ENCODE assay signal across 14 cellular contexts in the genomic region with DNA sequence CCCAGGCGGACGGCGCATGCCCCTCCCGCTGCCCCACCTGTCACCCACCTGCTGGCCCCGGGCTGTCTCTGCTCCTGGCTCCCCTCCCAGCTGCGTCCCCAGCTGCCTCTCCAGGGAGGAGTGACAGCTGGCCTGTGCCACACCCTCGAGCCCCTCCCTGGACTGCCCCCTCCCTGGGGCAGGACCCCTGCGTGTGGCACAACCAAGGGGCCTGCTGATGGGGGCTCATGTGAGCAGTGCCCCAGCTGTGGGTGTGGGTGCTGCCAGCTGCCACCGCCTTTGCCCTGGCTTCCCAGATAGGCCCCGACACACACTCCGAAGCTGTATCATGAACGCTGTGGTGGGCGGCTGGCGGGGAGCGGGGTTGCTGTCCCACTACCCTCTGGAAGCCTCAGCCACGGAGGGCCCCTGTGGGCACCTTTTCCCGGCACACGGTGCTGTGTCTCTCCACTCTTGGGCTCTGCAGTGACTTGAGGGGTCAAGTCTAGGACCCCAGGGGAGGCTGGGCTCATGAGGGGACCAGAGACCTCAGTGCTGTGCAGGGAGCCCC. TPM values are rescaled to one million over a fixed set of nuclear protein-coding genes. Genes with fewer than 3 reads are reported as not detected.
A peak's percentile ranks its signal among the peaks of the same experiment; 100 is the strongest.
DNase-seq lines count a peak whose midpoint lies in the region; ATAC-seq and TF ChIP-seq lines count a peak whose summit lies in the region.
"Not testable (repeated sequence)": the region's sequence is repeated elsewhere in the genome, so short reads cannot be mapped to it uniquely, and the experiment has no call there.
"Had no signal": no experiment of that assay in that cellular context is flagged by ENCODE, and none has a peak within 500 bp of the region (broad histone marks: within the 10 kb centered on the region; RNA-seq: fewer than 3 reads in every experiment).

No MANE protein-coding gene starts in this region.

- not testable (repeated sequence) for H2BK5ac ChIP-seq in mesenchymal stem cell (ENCODE audit: low read depth, low read length, poor library complexity, severe bottlenecking)

- peak overlapping the region in 1 of 2 experiments; percentile 99 for H2BK12ac ChIP-seq in mesenchymal stem cell (ENCODE audit: low read length in 2 of 2)

- H2AK5ac ChIP-seq in mesenchymal stem cell (ENCODE audit: low read length, severe bottlenecking): not testable (repeated sequence)

- ATAC-seq in psoas muscle: not testable (repeated sequence)

- H3K27me3 ChIP-seq in esophagus squamous epithelium; mesenchymal stem cell (ENCODE audit: control insufficient read depth in 1 of 2, insufficient read depth in 1 of 2, low read length in 2 of 2); tibial nerve: not testable (repeated sequence)
- H3K27me3 ChIP-seq in psoas muscle (ENCODE audit: insufficient read depth in 3 of 3, low read length in 2 of 3): peaks cover 0 to 26% (median 18%) of the 10 kb centered on the region in 3 donors

- H3K4ac ChIP-seq in mesenchymal stem cell (ENCODE audit: low read depth in 1 of 2, low read length in 2 of 2): peak overlapping the region; percentile 60 to 89

- intact Hi-C loops in esophagus squamous epithelium (cut with DNase I); psoas muscle (cut with DNase I): not testable (repeated sequence)

- not testable (repeated sequence) for TF ChIP-seq EP300 in tibial nerve (IDR thresholded peaks at IDR 0.05)

- peak overlapping the region in 1 of 2 experiments; percentile 79 for H3K14ac ChIP-seq in mesenchymal stem cell (ENCODE audit: low read length in 2 of 2)

- H3K4me2 ChIP-seq in mesenchymal stem cell (ENCODE audit: low read length, poor library complexity, severe bottlenecking): not testable (repeated sequence)

- H3K23ac ChIP-seq in mesenchymal stem cell (ENCODE audit: low read length in 2 of 2): peak overlapping the region in 1 of 2 experiments; percentile 74

- WGBS in esophagus squamous epithelium, 2 donors: 35 to 40% methylated on average over 1 to 13 of the region's 18 CpGs
- 77% methylated on average over 18 of the region's 18 CpGs for WGBS in mesenchymal stem cell
- WGBS in psoas muscle, 3 donors: 20 to 22% (median 22%) methylated on average over 10 to 18 of the region's 18 CpGs
- WGBS in tibial nerve, 2 donors: 76% methylated on average over 16 of the region's 18 CpGs; no CpG with 5 or more reads in 1 of the 2 donors

- H3K18ac ChIP-seq in mesenchymal stem cell (ENCODE audit: low read depth in 1 of 2, low read length in 2 of 2): peak overlapping the region in 1 of 2 experiments; percentile 95

- peak overlapping the region; percentile 77 for H3K9ac ChIP-seq in mesenchymal stem cell (ENCODE audit: low read length)

- DNase-seq in NCI-H2171 treated with DMSO at 0.1 percent for 48 hours (lab: John Stamatoyannopoulos, UW): peak; percentile 34
- peak; percentile 62 for DNase-seq in activated effector memory CD4-positive, alpha-beta T cell treated with anti-CD3 and anti-CD28 coated beads, Interleukin-2, amount 50 U/mL, for 16 hours
- not testable (repeated sequence) for DNase-seq in esophagus squamous epithelium (lab: John Stamatoyannopoulos, UW); mesenchymal stem cell; tibial nerve (ENCODE audit: low spot score in 2 of 2)
- peak in 1 of 2 donors; percentile 58 for DNase-seq in psoas muscle

- H3K4me1 ChIP-seq in esophagus squamous epithelium (peaks cover 61 to 96% (median 68%) of the 10 kb centered on the region in 3 donors), mesenchymal stem cell (ENCODE audit: control insufficient read depth, insufficient read depth, low read depth, low read length) (peaks cover 82% of the 10 kb centered on the region), psoas muscle (peaks cover 12% of the 10 kb centered on the region), tibial nerve (peaks cover 0 to 71% (median 26%) of the 10 kb centered on the region in 4 donors)

- not testable (repeated sequence) for H2AFZ ChIP-seq in mesenchymal stem cell (ENCODE audit: low read depth, low read length)

- H2BK120ac ChIP-seq in mesenchymal stem cell (ENCODE audit: low read depth, low read length): peak overlapping the region; percentile 75

- H3K79me1 ChIP-seq in mesenchymal stem cell (replicated peaks; ENCODE audit: low read length, poor library complexity, severe bottlenecking): not testable (repeated sequence)

- H3K9me3 ChIP-seq in esophagus squamous epithelium; mesenchymal stem cell (ENCODE audit: control insufficient read depth, low read length); psoas muscle; tibial nerve: not testable (repeated sequence)

- H3K27ac ChIP-seq in esophagus squamous epithelium (peak overlapping the region; percentile 84 to 91 (median 87)), mesenchymal stem cell (ENCODE audit: low read length, poor library complexity, severe bottlenecking) (peak overlapping the region; percentile 25), psoas muscle (peak overlapping the region; percentile 68), tibial nerve (peak overlapping the region in 3 of 4 donors; percentile 50 to 77 (median 67))

- H4K91ac ChIP-seq in mesenchymal stem cell (ENCODE audit: low read length): peak overlapping the region; percentile 94

- peak overlapping the region; percentile 92 for H4K8ac ChIP-seq in mesenchymal stem cell (ENCODE audit: low read length)

- TF ChIP-seq CTCF in esophagus squamous epithelium (IDR thresholded peaks at IDR 0.05); psoas muscle (IDR thresholded peaks at IDR 0.05); tibial nerve (IDR thresholded peaks at IDR 0.05): not testable (repeated sequence)

- H2BK15ac ChIP-seq in mesenchymal stem cell (ENCODE audit: low read depth, poor library complexity, severe bottlenecking): peak overlapping the region; percentile 15

- peak overlapping the region in 3 of 4 donors; percentile 21 to 45 (median 33) for H3K4me3 ChIP-seq in esophagus squamous epithelium
- H3K4me3 ChIP-seq in mesenchymal stem cell (ENCODE audit: insufficient read depth in 1 of 2, low read depth in 1 of 2, low read length in 2 of 2): peak overlapping the region in 1 of 2 experiments; percentile 58
- peak overlapping the region; percentile 30 for H3K4me3 ChIP-seq in psoas muscle
- H3K4me3 ChIP-seq in tibial nerve: not testable (repeated sequence)

- not testable (repeated sequence) for TF ChIP-seq POLR2A in esophagus squamous epithelium (IDR thresholded peaks at IDR 0.05); tibial nerve (IDR thresholded peaks at IDR 0.05)

- not testable (repeated sequence) for H3K36me3 ChIP-seq in esophagus squamous epithelium; mesenchymal stem cell (ENCODE audit: control insufficient read depth in 1 of 2, insufficient read depth in 2 of 2, low read depth in 1 of 2, low read length in 2 of 2); psoas muscle (ENCODE audit: insufficient read depth in 1 of 2, low read depth in 1 of 2); tibial nerve

RNA-seq across cellular contexts. Expression of gene PRR33, which starts 15.8 kb away (rescaled TPM):
- total RNA-seq in esophagus squamous epithelium: not detected
- not detected for polyA plus RNA-seq in mesenchymal stem cell (2013, experiment 1 of 2)
- polyA plus RNA-seq in mesenchymal stem cell (2013, experiment 2 of 2): not detected
- total RNA-seq in psoas muscle: 1 to 10 TPM; 1.6 to 8.9 (median 2.4) TPM
- under 1 TPM; 0.16 to 1.00 (median 0.61) TPM for polyA plus RNA-seq in psoas muscle
- total RNA-seq in tibial nerve: not detected
- total RNA-seq: dermis blood vessel endothelial cell; glomerular endothelial cell; SK-MEL-5; T-helper 2 cell treated with Interferon-gamma antibody and Interleukin-4, amounts not matched to agents 100 ng/mL and 5 ng/mL, for 36 hours had no signal

RNA-seq across cellular contexts. Expression of gene LSP1, which starts 23.0 kb away (rescaled TPM):
- total RNA-seq in esophagus squamous epithelium (10 to 100 TPM; 23.3 to 75.9 (median 46.4) TPM), psoas muscle (10 to 100 TPM; 14.4 to 27.1 (median 19.1) TPM), tibial nerve (10 to 100 TPM; 36.9 to 69.0 (median 50.2) TPM)
- polyA plus RNA-seq in mesenchymal stem cell (2013, experiment 1 of 2): 1.3 TPM
- polyA plus RNA-seq in mesenchymal stem cell (2013, experiment 2 of 2): 1.3 TPM
- polyA plus RNA-seq in psoas muscle: 10 to 100 TPM in 1 of 3 donors, 1 to 10 TPM in 2; 7.5 to 11.5 (median 9.4) TPM
- total RNA-seq: dermis blood vessel endothelial cell, SK-MEL-5 had no signal

RNA-seq across cellular contexts. Expression of gene TNNI2, which starts 37.1 kb away (rescaled TPM):
- total RNA-seq in esophagus squamous epithelium: 10 to 100 TPM in 3 of 4 donors, not detected in 1; 14.7 to 23.8 (median 15.0) TPM
- not detected for polyA plus RNA-seq in mesenchymal stem cell (2013, experiment 1 of 2)
- polyA plus RNA-seq in mesenchymal stem cell (2013, experiment 2 of 2): 0.07 TPM
- total RNA-seq in psoas muscle: 1,000 to 10,000 TPM in 3 of 4 donors, 100 to 1,000 TPM in 1; 985 to 3,047 (median 2,750) TPM
- 1,000 to 10,000 TPM; 1,614 to 6,537 (median 3,259) TPM for polyA plus RNA-seq in psoas muscle
- total RNA-seq in tibial nerve: not detected
- total RNA-seq: activated naive CD4-positive, alpha-beta T cell treated with anti-CD3 and anti-CD28 coated beads, Interleukin-2, amount 50 U/mL, for 72 hours; activated T-cell treated with anti-CD3 and anti-CD28 coated beads, Interleukin-2, amount 50 U/mL, for 4 hours; dermis blood vessel endothelial cell; glomerular endothelial cell; left ventricle myocardium superior; SK-MEL-5 had no signal

RNA-seq across cellular contexts. Expression of gene SYT8, which starts 41.1 kb away (rescaled TPM):
- 100 to 1,000 TPM in 1 of 4 donors, 10 to 100 TPM in 3; 28.7 to 110 (median 69.3) TPM for total RNA-seq in esophagus squamous epithelium
- not detected for polyA plus RNA-seq in mesenchymal stem cell (2013, experiment 1 of 2)
- polyA plus RNA-seq in mesenchymal stem cell (2013, experiment 2 of 2): not detected
- under 1 TPM in 1 of 4 donors, not detected in 3; 0.28 TPM for total RNA-seq in psoas muscle
- polyA plus RNA-seq in psoas muscle: under 1 TPM in 2 of 3 donors, not detected in 1; 0.04 to 0.06 TPM
- 1 to 10 TPM in 2 of 4 donors, under 1 TPM in 1, not detected in 1; 0.39 to 4.2 (median 1.0) TPM for total RNA-seq in tibial nerve
- total RNA-seq: activated CD8-positive, alpha-beta T cell treated with anti-CD3 and anti-CD28 coated beads, Interleukin-2, amount 10 ng/mL, durations not matched to agents 7 days and 5 days; activated naive CD4-positive, alpha-beta T cell treated with anti-CD3 and anti-CD28 coated beads, Interleukin-2, amount 50 U/mL, for 72 hours; activated T-cell treated with anti-CD3 and anti-CD28 coated beads, Interleukin-2, amount 50 U/mL, for 4 hours; dermis blood vessel endothelial cell; glomerular endothelial cell; left ventricle myocardium superior; SK-MEL-5; T-helper 2 cell treated with Interferon-gamma antibody and Interleukin-4, amounts not matched to agents 100 ng/mL and 5 ng/mL, for 36 hours had no signal

RNA-seq across cellular contexts. Expression of gene TNNT3, which starts 43.6 kb away (rescaled TPM):
- total RNA-seq in esophagus squamous epithelium (1 to 10 TPM in 2 of 4 donors, under 1 TPM in 1, not detected in 1; 0.76 to 3.1 (median 1.6) TPM), psoas muscle (1,000 to 10,000 TPM; 1,884 to 7,638 (median 4,017) TPM), tibial nerve (1 to 10 TPM; 4.4 to 8.6 (median 6.1) TPM)
- polyA plus RNA-seq in mesenchymal stem cell (2013, experiment 1 of 2): not detected
- polyA plus RNA-seq in mesenchymal stem cell (2013, experiment 2 of 2): not detected
- polyA plus RNA-seq in psoas muscle: 1,000 to 10,000 TPM; 1,367 to 5,833 (median 3,289) TPM
- total RNA-seq: activated T-cell treated with anti-CD3 and anti-CD28 coated beads, Interleukin-2, amount 50 U/mL, for 4 hours; dermis blood vessel endothelial cell; glomerular endothelial cell; SK-MEL-5 had no signal

Comparison
In these comparisons a context has a peak if more than half of its experiments do, and no peak if none do; other contexts are left out.
1. H3K27ac ChIP-seq: peak in every context shown above with its lines; median percentile 87 in esophagus squamous epithelium; 68 in psoas muscle; 67 in tibial nerve; 25 in mesenchymal stem cell.
2. RNA of gene TNNI2, which starts 37.1 kb away (total RNA-seq): 985 to 3,047 TPM in psoas muscle; 14.7 to 23.8 TPM in esophagus squamous epithelium and not detected in tibial nerve; every median in the first group is over 10 times any median in the second.